ENCODE assay signal across 8 cellular contexts in the genomic region with DNA sequence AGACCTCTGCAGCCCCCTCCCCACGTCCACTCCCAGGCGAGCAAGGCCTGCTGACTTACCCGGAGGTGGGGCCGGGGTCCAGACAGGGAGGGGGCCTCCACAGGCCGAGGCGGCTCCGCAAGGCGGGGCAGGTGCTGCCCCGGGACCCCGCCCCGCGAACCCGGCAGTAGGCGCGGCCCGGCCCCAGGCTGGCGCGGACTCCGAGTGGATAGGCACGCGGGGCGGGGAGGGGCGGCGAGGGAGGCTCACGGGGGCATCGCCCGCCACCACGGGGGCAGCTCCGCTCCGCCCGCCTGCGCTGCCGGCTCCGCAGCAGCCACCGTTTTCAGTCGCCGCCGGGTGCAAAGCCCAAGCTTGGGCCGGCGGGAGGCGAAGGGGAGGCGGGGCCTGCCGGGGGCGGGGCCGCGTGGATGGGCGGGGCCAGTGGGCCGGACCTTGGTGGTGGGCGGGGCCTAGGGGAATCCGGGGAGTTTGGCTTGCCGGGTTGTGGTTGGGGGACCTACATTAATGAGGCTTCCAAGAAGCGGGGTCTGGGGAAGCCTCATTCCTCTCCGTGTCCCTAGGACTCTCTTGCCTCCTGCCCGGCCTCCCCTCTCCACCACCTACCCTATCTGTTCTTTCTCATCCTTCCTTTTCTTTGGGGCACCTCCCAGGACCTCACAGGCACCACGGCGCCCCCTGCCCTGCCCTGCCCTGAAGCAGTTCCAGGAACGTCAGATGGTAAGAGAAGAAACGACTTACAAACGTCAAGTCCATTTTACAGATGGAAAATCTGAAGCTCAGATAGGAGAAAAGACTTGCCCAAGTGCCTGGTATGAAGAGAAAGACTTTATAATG. TPM values are rescaled to one million over a fixed set of nuclear protein-coding genes. Genes with fewer than 3 reads are reported as not detected.
DNase-seq lines count a peak whose midpoint lies in the region; ATAC-seq and TF ChIP-seq lines count a peak whose summit lies in the region.

Gene RIMS3 (minus strand): TSS at position 348 of the 837 bp plus-strand sequence. CDS start 23,757 bp downstream, outside the sequence.

- no peaks in the 10 kb centered on the region for H3K9me3 Mint-ChIP-seq in activated T-helper 2 cell treated with anti-CD3 and anti-CD28 coated beads, Interferon-gamma antibody, Interleukin-2, Interleukin-4, amounts not matched to agents 10 μg/mL and 5 μg/mL and 100 μg/mL, durations not matched to agents 14 hours and 24 hours and 36 hours

- H3K4me1 Mint-ChIP-seq in activated T-helper 2 cell treated with anti-CD3 and anti-CD28 coated beads, Interferon-gamma antibody, Interleukin-2, Interleukin-4, amounts not matched to agents 10 μg/mL and 5 μg/mL and 100 μg/mL, durations not matched to agents 14 hours and 24 hours and 36 hours (ENCODE audit: low read depth), result peaks cover 22% of the 10 kb centered on the region

- H2AK5ac ChIP-seq in IMR-90 (ENCODE audit: low read depth, low read length) (no peak within 1 kb of the TSS), neuronal stem cell (ENCODE audit: low read depth, low read length) (no peak within 1 kb of the TSS)

- H3K56ac ChIP-seq in IMR-90 (ENCODE audit: extremely low read depth, insufficient read depth, low read length), result no peak within 1 kb of the TSS

- H3K9me1 ChIP-seq in IMR-90 (ENCODE audit: insufficient read depth, low read length), result no peaks in the 10 kb centered on the region; the same call in 1 of the 2 replicates

- H4K8ac ChIP-seq in IMR-90 (ENCODE audit: low read depth in 2 of 2, low read length in 2 of 2), result peak within 1 kb of the TSS in 1 of 2 experiments; percentile 40; a peak in 1 of 4 replicates
- no peak within 1 kb of the TSS for H4K8ac ChIP-seq in neuronal stem cell (ENCODE audit: low read depth, low read length)

- CTCF ChIA-PET in IMR-90 (lab: Yijun Ruan, JAX), result interaction anchor here (0.5 kb wide), 1 partner anchor 149 kb away, joined by 4 read pairs; no protein-coding TSS in a partner anchor

- POLR2A ChIA-PET in IMR-90 (lab: Charles Lee; ENCODE audit: unreplicated experiment), result interaction anchor here (0.6 kb wide), 1 partner anchor 121 kb away, joined by 4 read pairs; no protein-coding TSS in a partner anchor

- no peaks in the 10 kb centered on the region for H3K79me1 ChIP-seq in IMR-90 (ENCODE audit: low read depth in 1 of 2, low read length in 2 of 2)
- no peaks in the 10 kb centered on the region for H3K79me1 ChIP-seq in neuronal stem cell (ENCODE audit: low read depth, low read length)

- H2AFZ ChIP-seq in IMR-90 (replicated peaks; ENCODE audit: low read length, poor library complexity), result peak within 1 kb of the TSS; percentile 89
- peak within 1 kb of the TSS; percentile 98 for H2AFZ ChIP-seq in neuronal stem cell (ENCODE audit: low read length)

- H3K36me3 ChIP-seq in IMR-90 (ENCODE audit: control insufficient read depth, insufficient read depth, low read length), result no peaks in the 10 kb centered on the region
- no peaks in the 10 kb centered on the region for H3K36me3 ChIP-seq in neuronal stem cell (replicated peaks in 1 of 2; ENCODE audit: control insufficient read depth in 2 of 2, insufficient read depth in 2 of 2, low read length in 2 of 2)
- no peaks in the 10 kb centered on the region for H3K36me3 ChIP-seq in subcutaneous abdominal adipose tissue (ENCODE audit: control insufficient read depth in 5 of 5, insufficient read depth in 5 of 5, low read length in 5 of 5)

- in situ Hi-C loops in IMR-90 (cut with MboI; ENCODE audit: low sequenced_read_pairs), result no loop called here

- H3K4me2 ChIP-seq in IMR-90 (ENCODE audit: low read depth, low read length) (peak within 1 kb of the TSS; percentile 19), neuronal stem cell (ENCODE audit: insufficient read depth, low read length, poor library complexity, severe bottlenecking) (peak within 1 kb of the TSS; percentile 85)

- H3K14ac ChIP-seq in IMR-90 (replicated peaks; ENCODE audit: low read depth, low read length) (no peak within 1 kb of the TSS), neuronal stem cell (ENCODE audit: low read length) (no peak within 1 kb of the TSS)

- H3K4me3 Mint-ChIP-seq in activated T-helper 2 cell treated with anti-CD3 and anti-CD28 coated beads, Interferon-gamma antibody, Interleukin-2, Interleukin-4, amounts not matched to agents 10 μg/mL and 5 μg/mL and 100 μg/mL, durations not matched to agents 14 hours and 24 hours and 36 hours (ENCODE audit: low read depth), result peak within 1 kb of the TSS; percentile 91

- H2AK9ac ChIP-seq in IMR-90 (replicated peaks; ENCODE audit: low read depth, low read length, poor library complexity), result peak within 1 kb of the TSS; percentile 56

- no peaks in the 10 kb centered on the region; the same call in 1 of the 2 replicates for H3K4me1 ChIP-seq in IMR-90 (ENCODE audit: control insufficient read depth, insufficient read depth, low read length)
- peaks cover 11 to 14% of the 10 kb centered on the region in 2 donors for H3K4me1 ChIP-seq in neuronal stem cell (ENCODE audit: control insufficient read depth in 2 of 2, insufficient read depth in 1 of 2, low read depth in 1 of 2, low read length in 2 of 2)
- peaks cover 0 to 32% (median 24%) of the 10 kb centered on the region in 5 donors for H3K4me1 ChIP-seq in subcutaneous abdominal adipose tissue (ENCODE audit: control insufficient read depth in 5 of 5, insufficient read depth in 5 of 5, low read length in 5 of 5)

- H3K36me3 Mint-ChIP-seq in activated T-helper 2 cell treated with anti-CD3 and anti-CD28 coated beads, Interferon-gamma antibody, Interleukin-2, Interleukin-4, amounts not matched to agents 10 μg/mL and 5 μg/mL and 100 μg/mL, durations not matched to agents 14 hours and 24 hours and 36 hours (ENCODE audit: low read depth), result no peaks in the 10 kb centered on the region

- TF ChIP-seq POLR2A in IMR-90 (IDR thresholded peaks at IDR 0.05; ENCODE audit: low read depth, low read length), result no peak

- H3K27me3 ChIP-seq in IMR-90 (ENCODE audit: control insufficient read depth, insufficient read depth, low read length) (peaks cover 23% of the 10 kb centered on the region), neuronal stem cell (ENCODE audit: control insufficient read depth in 3 of 3, insufficient read depth in 3 of 3, low read depth in 1 of 3, low read length in 3 of 3) (peaks cover 0 to 2% (median 0%) of the 10 kb centered on the region in 3 experiments), subcutaneous abdominal adipose tissue (ENCODE audit: control insufficient read depth in 5 of 5, insufficient read depth in 4 of 5, low read length in 5 of 5) (no peaks in the 10 kb centered on the region)

- no peaks in the 10 kb centered on the region for H3K9me3 ChIP-seq in IMR-90 (ENCODE audit: control insufficient read depth, insufficient read depth, low read length)
- no peaks in the 10 kb centered on the region for H3K9me3 ChIP-seq in neuronal stem cell (replicated peaks in 1 of 2; ENCODE audit: control insufficient read depth in 2 of 2, insufficient read depth in 1 of 2, low read depth in 1 of 2, low read length in 2 of 2)
- no peaks in the 10 kb centered on the region for H3K9me3 ChIP-seq in subcutaneous abdominal adipose tissue (ENCODE audit: control insufficient read depth in 5 of 5, low read length in 5 of 5)

- peak; percentile 47 for DNase-seq in COR-L47 (lab: John Stamatoyannopoulos, UW)
- peak; percentile 8 for DNase-seq in IMR-90
- DNase-seq in RKO (ENCODE audit: low spot score), result peak; percentile 72
- DNase-seq in activated T-helper 2 cell treated with anti-CD3 and anti-CD28 coated beads, Interferon-gamma antibody, Interleukin-2, Interleukin-4, amounts not matched to agents 10 μg/mL and 5 μg/mL and 100 μg/mL, durations not matched to agents 14 hours and 24 hours and 36 hours (ENCODE audit: low spot score), result peak; percentile 81
- peak; percentile 34 to 80 for DNase-seq in foreskin fibroblast
- peak; percentile 84 for DNase-seq in neuronal stem cell (ENCODE audit: low spot score)

- peak within 1 kb of the TSS; percentile 90 for H3K27ac Mint-ChIP-seq in activated T-helper 2 cell treated with anti-CD3 and anti-CD28 coated beads, Interferon-gamma antibody, Interleukin-2, Interleukin-4, amounts not matched to agents 10 μg/mL and 5 μg/mL and 100 μg/mL, durations not matched to agents 14 hours and 24 hours and 36 hours

- H2BK15ac ChIP-seq in IMR-90 (ENCODE audit: low read depth, low read length), result no peak within 1 kb of the TSS
- H2BK15ac ChIP-seq in neuronal stem cell (ENCODE audit: low read length), result peak within 1 kb of the TSS; percentile 32

- H3K27me3 Mint-ChIP-seq in activated T-helper 2 cell treated with anti-CD3 and anti-CD28 coated beads, Interferon-gamma antibody, Interleukin-2, Interleukin-4, amounts not matched to agents 10 μg/mL and 5 μg/mL and 100 μg/mL, durations not matched to agents 14 hours and 24 hours and 36 hours (ENCODE audit: low read depth), result peaks cover 4% of the 10 kb centered on the region

- H2BK120ac ChIP-seq in IMR-90 (ENCODE audit: low read depth, low read length) (no peak within 1 kb of the TSS), neuronal stem cell (ENCODE audit: low read depth, low read length) (no peak within 1 kb of the TSS)

- no peaks in the 10 kb centered on the region for H4K20me1 ChIP-seq in IMR-90 (ENCODE audit: insufficient read depth, low read length)

- H3K4ac ChIP-seq in IMR-90 (ENCODE audit: low read depth, low read length) (no peak within 1 kb of the TSS), neuronal stem cell (ENCODE audit: low read length) (no peak within 1 kb of the TSS)

- H4K5ac ChIP-seq in IMR-90 (ENCODE audit: low read depth, low read length), result no peak within 1 kb of the TSS

- no peak within 1 kb of the TSS for H2BK20ac ChIP-seq in IMR-90 (ENCODE audit: low read depth, low read length)

- intact Hi-C loops in IMR-90 (cut with micrococcal nuclease), result loop anchor here (5.0 to 10.0 kb wide), 2 partner anchors 131 to 523 kb away; partner anchors contain the start of gene ZNF684
- intact Hi-C loops in activated T-helper 2 cell treated with anti-CD3 and anti-CD28 coated beads, Interferon-gamma antibody, Interleukin-2, Interleukin-4, amounts not matched to agents 10 μg/mL and 5 μg/mL and 100 μg/mL, durations not matched to agents 14 hours and 24 hours and 36 hours (cut with micrococcal nuclease), result loop anchor here (1.0 to 5.0 kb wide), 2 partner anchors 26 to 137 kb away; partner anchors contain the start of gene NFYC

- no peak for TF ChIP-seq RAD21 in IMR-90 (IDR thresholded peaks at IDR 0.05; ENCODE audit: low read length)

- H2BK12ac ChIP-seq in neuronal stem cell (ENCODE audit: low read length), result no peak within 1 kb of the TSS

- no peak for TF ChIP-seq CTCF in IMR-90 (conservative IDR thresholded peaks at IDR 0.05; ENCODE audit: low read depth, low read length)
- no peak for TF ChIP-seq CTCF in foreskin fibroblast (IDR thresholded peaks at IDR 0.05; ENCODE audit: low read depth, low read length)

- H3K27ac ChIP-seq in IMR-90 (ENCODE audit: insufficient read depth, low read length) (no peak within 1 kb of the TSS), neuronal stem cell (replicated peaks; ENCODE audit: low read length) (no peak within 1 kb of the TSS), subcutaneous abdominal adipose tissue (ENCODE audit: low read depth, low read length) (no peak within 1 kb of the TSS)

- 1% methylated on average over 21 of the region's 59 CpGs; no CpG with 5 or more reads in 1 of the 2 experiments for WGBS in IMR-90 (ENCODE audit: extremely low coverage in 2 of 2, insufficient read length in 1 of 2), 2 experiments
- WGBS in neuronal stem cell (ENCODE audit: extremely low coverage in 2 of 2, insufficient read length in 2 of 2, insufficient replicate concordance in 1 of 2), 2 donors, result no CpG with 5 or more reads among the region's 59 CpGs

- ATAC-seq in GM21423 (IDR thresholded peaks at IDR 0.05; ENCODE audit: unreplicated experiment) (peak; percentile 68), IMR-90 (ENCODE audit: low read depth) (peak; percentile 99)

- H3K18ac ChIP-seq in IMR-90 (ENCODE audit: low read depth, low read length) (no peak within 1 kb of the TSS), neuronal stem cell (ENCODE audit: low read length) (peak within 1 kb of the TSS; percentile 83)

- H4K91ac ChIP-seq in IMR-90 (ENCODE audit: insufficient read depth, low read depth, low read length) (no peak within 1 kb of the TSS), neuronal stem cell (ENCODE audit: low read depth, low read length, poor library complexity) (no peak within 1 kb of the TSS)

- dilution Hi-C loops in IMR-90 (cut with HindIII; ENCODE audit: low sequenced_read_pairs, unreplicated experiment), result no loop called here

- H3K23ac ChIP-seq in IMR-90 (ENCODE audit: low read depth, low read length), result no peak within 1 kb of the TSS; the same call in 1 of the 2 replicates
- peak within 1 kb of the TSS; percentile 11 for H3K23ac ChIP-seq in neuronal stem cell (ENCODE audit: low read depth, low read length, poor library complexity)

- BruUV-seq in IMR-90 (replicated peaks; lab: Mats Ljungman, UMichigan), result no TSS peak

- H3K4me3 ChIP-seq in IMR-90 (ENCODE audit: insufficient read depth, low read depth, low read length) (peak within 1 kb of the TSS; percentile 49), foreskin fibroblast (ENCODE audit: low read depth in 1 of 2, low read length in 2 of 2) (peak within 1 kb of the TSS; percentile 31 to 51), neuronal stem cell (ENCODE audit: low read length in 2 of 2) (peak within 1 kb of the TSS; percentile 63 to 84), subcutaneous abdominal adipose tissue (ENCODE audit: low read depth in 1 of 5, low read length in 5 of 5) (peak within 1 kb of the TSS; percentile 41 to 67 (median 54))

- H2BK5ac ChIP-seq in IMR-90 (ENCODE audit: low read depth, low read length, poor library complexity, severe bottlenecking) (no peak within 1 kb of the TSS), neuronal stem cell (ENCODE audit: low read length) (no peak within 1 kb of the TSS)

- H3K9ac ChIP-seq in IMR-90 (ENCODE audit: low read depth, low read length) (no peak within 1 kb of the TSS), neuronal stem cell (ENCODE audit: low read depth, low read length, poor library complexity) (peak within 1 kb of the TSS; percentile 92), subcutaneous abdominal adipose tissue (ENCODE audit: low read length in 5 of 5) (peak within 1 kb of the TSS in 1 of 5 donors; percentile 39)

RNA-seq across cellular contexts. Expression of gene RIMS3, which starts in this region (rescaled TPM):
- 0.28 and 0.36 TPM in 2 replicates for total RNA-seq in IMR-90 (2012; rRNA removed)
- 0.10 and 0.22 TPM in 2 replicates for polyA plus RNA-seq in IMR-90 (2012; rRNA removed)
- 0.04 and 0.22 TPM in 2 replicates for polyA plus RNA-seq in IMR-90 (2012; cell fraction: cytosol; rRNA removed)
- polyA plus RNA-seq in IMR-90 (2012; cell fraction: nucleus; rRNA removed; ENCODE audit: low replicate concordance), result 0.38 and 0.40 TPM in 2 replicates
- total RNA-seq in activated T-helper 2 cell treated with anti-CD3 and anti-CD28 coated beads, Interferon-gamma antibody, Interleukin-2, Interleukin-4, amounts not matched to agents 10 μg/mL and 5 μg/mL and 100 μg/mL, durations not matched to agents 14 hours and 24 hours and 36 hours, result 2.5 and 2.9 TPM in 2 replicates
- 14.6 TPM for polyA plus RNA-seq in neuronal stem cell (2013, experiment 1 of 2)
- polyA plus RNA-seq in neuronal stem cell (2013, experiment 2 of 2), result 14.4 TPM

Comparison
In these comparisons a context has a peak if more than half of its experiments do, and no peak if none do; other contexts are left out.
1. Peak in DNase-seq, ATAC-seq, H3K4me3 ChIP-seq and H3K4me2 ChIP-seq in IMR-90; RNA of the gene not detected or under 1 TPM.
2. DNase-seq: peak in every context shown above with its lines; median percentile 84 in neuronal stem cell; 81 in activated T-helper 2 cell treated with anti-CD3 and anti-CD28 coated beads, Interferon-gamma antibody, Interleukin-2, Interleukin-4, amounts not matched to agents 10 μg/mL and 5 μg/mL and 100 μg/mL, durations not matched to agents 14 hours and 24 hours and 36 hours; 72 in RKO; 57 in foreskin fibroblast; 47 in COR-L47; 8 in IMR-90.